ENCODE assay signal across 1 cellular context in the genomic region with DNA sequence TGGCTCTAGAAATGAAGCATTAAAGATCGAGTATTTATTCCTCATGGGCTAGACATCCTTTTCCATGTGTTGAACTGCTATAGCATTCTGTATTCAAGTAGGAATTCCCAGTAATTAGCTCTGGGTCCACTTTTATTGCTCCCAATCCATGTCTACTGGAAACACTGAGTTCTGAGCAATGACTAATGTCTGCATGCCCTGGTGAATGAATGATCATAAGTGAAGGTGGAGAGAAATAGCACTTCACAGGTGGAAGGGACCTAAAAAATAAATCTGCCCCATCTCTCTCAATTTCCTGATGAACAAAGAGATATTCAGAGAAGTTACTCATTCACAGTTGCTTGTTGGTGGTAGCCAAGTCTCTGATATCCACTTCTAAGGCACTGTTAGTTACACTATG.
TF ChIP-seq lines count a peak whose summit lies in the region.

No MANE protein-coding gene starts in this region.

TF ChIP-seq in IMR-90, 13 proteins besides CTCF, POLR2A, EP300 and RAD21:
- TF ChIP-seq MXI1 (IDR thresholded peaks at IDR 0.05; ENCODE audit: borderline replicate concordance, low read depth, low read length) (no peak), SMC3 (IDR thresholded peaks at IDR 0.05; ENCODE audit: low read depth, low read length) (no peak)
- TF ChIP-seq, protein P1, sequence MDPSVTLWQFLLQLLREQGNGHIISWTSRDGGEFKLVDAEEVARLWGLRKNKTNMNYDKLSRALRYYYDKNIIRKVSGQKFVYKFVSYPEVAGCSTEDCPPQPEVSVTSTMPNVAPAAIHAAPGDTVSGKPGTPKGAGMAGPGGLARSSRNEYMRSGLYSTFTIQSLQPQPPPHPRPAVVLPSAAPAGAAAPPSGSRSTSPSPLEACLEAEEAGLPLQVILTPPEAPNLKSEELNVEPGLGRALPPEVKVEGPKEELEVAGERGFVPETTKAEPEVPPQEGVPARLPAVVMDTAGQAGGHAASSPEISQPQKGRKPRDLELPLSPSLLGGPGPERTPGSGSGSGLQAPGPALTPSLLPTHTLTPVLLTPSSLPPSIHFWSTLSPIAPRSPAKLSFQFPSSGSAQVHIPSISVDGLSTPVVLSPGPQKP (IDR thresholded peaks at IDR 0.05; ENCODE audit: borderline replicate concordance, low read depth, low read length): no peak
